In genomic region chr7:20240080-20240926, GRCh38 we compare ENCODE assay signal across 10 cellular contexts. TPM values are rescaled to one million over a fixed set of nuclear protein-coding genes. Genes with fewer than 3 reads are reported as not detected.
DNase-seq lines count a peak whose midpoint lies in the region; ATAC-seq and TF ChIP-seq lines count a peak whose summit lies in the region.
"Had no signal": no experiment of that assay in that cellular context is flagged by ENCODE, and none has a peak within 500 bp of the region (broad histone marks: within the 10 kb centered on the region; RNA-seq: fewer than 3 reads in every experiment).

No MANE protein-coding gene starts in this region.

- peak overlapping the region; percentile 67 for H3K9ac ChIP-seq in OCI-LY3 (ENCODE audit: low read length)

- intact Hi-C loops in Right ventricle myocardium superior (cut with DNase I), result no loop called here

- peaks cover 79% of the 10 kb centered on the region for H3K4me1 ChIP-seq in OCI-LY3 (ENCODE audit: low read length)

- peaks cover 0 to 1% of the 10 kb centered on the region in 2 donors for H3K9me3 Mint-ChIP-seq in activated T-cell treated with anti-CD3 and anti-CD28 coated beads, Interleukin-2, amount 50 U/mL, for 72 hours
- H3K9me3 Mint-ChIP-seq in T-cell, result no peaks in the 10 kb centered on the region

- peaks cover 3% of the 10 kb centered on the region; the same call in 1 of the 2 replicates for H3K27me3 ChIP-seq in OCI-LY3 (ENCODE audit: low read depth, low read length)

- peaks cover 21% of the 10 kb centered on the region for H3K4me1 Mint-ChIP-seq in activated T-cell treated with anti-CD3 and anti-CD28 coated beads, Interleukin-2, amount 50 U/mL, for 72 hours (ENCODE audit: low read depth)
- peaks cover 0 to 3% (median 0%) of the 10 kb centered on the region in 3 donors for H3K4me1 Mint-ChIP-seq in T-cell

- H3K36me3 Mint-ChIP-seq in activated T-cell treated with anti-CD3 and anti-CD28 coated beads, Interleukin-2, amount 50 U/mL, for 72 hours (ENCODE audit: insufficient read depth in 2 of 2), result no peaks in the 10 kb centered on the region
- H3K36me3 Mint-ChIP-seq in T-cell, result no peaks in the 10 kb centered on the region

- H2AFZ ChIP-seq in OCI-LY3 (ENCODE audit: low read depth, low read length), result no peak overlapping the region

- peak overlapping the region; percentile 72 for H3K4me3 ChIP-seq in OCI-LY3 (ENCODE audit: low read length)

- no peaks in the 10 kb centered on the region for H4K20me1 ChIP-seq in OCI-LY3 (ENCODE audit: insufficient read depth, low read length)

- DNase-seq in activated T-cell treated with anti-CD3 and anti-CD28 coated beads, Interleukin-2, amount 50 U/mL, for 72 hours, result no peak
- DNase-seq in activated T-cell treated with anti-CD3 and anti-CD28 coated beads, Interleukin-2, amount 50 U/mL, for 1 hour, result no peak
- DNase-seq in Right ventricle myocardium superior, result no peak
- no peak for DNase-seq in T-helper 1 cell
- DNase-seq in T-cell, result no peak
- no peak for DNase-seq in epidermal melanocyte (ENCODE audit: insufficient read length, low spot score)
- DNase-seq: amygdala, glutamatergic neuron had no signal

- no peaks in the 10 kb centered on the region for H3K79me2 ChIP-seq in OCI-LY3 (ENCODE audit: low read length)

- no peaks in the 10 kb centered on the region for H3K36me3 ChIP-seq in OCI-LY3 (replicated peaks; ENCODE audit: low read depth, low read length)

- ATAC-seq in activated T-cell treated with anti-CD3 and anti-CD28 coated beads, Interleukin-2, amount 50 U/mL, for 72 hours (replicated peaks in 1 of 2), result peak in 1 of 2 donors; percentile 39
- ATAC-seq in HG02840 (IDR thresholded peaks at IDR 0.05; ENCODE audit: low FRiP score, unreplicated experiment) (peak; percentile 49), Right ventricle myocardium superior (ENCODE audit: poor library complexity) (no peak), T-cell (replicated peaks in 1 of 4) (no peak)

- no peak for TF ChIP-seq CTCF in OCI-LY3 (IDR thresholded peaks at IDR 0.05; ENCODE audit: low read depth, low read length)

- CTCF ChIA-PET in T-cell (lab: Charles Lee), result no interaction called here

- peaks cover 35% of the 10 kb centered on the region for H3K27me3 Mint-ChIP-seq in activated T-cell treated with anti-CD3 and anti-CD28 coated beads, Interleukin-2, amount 50 U/mL, for 72 hours (ENCODE audit: low read depth)
- peaks cover 0 to 4% of the 10 kb centered on the region in 2 donors for H3K27me3 Mint-ChIP-seq in T-cell

- peak overlapping the region; percentile 93 for H3K27ac ChIP-seq in OCI-LY3 (ENCODE audit: low read length)

- peak overlapping the region in 1 of 2 donors; percentile 37 for H3K4me3 Mint-ChIP-seq in activated T-cell treated with anti-CD3 and anti-CD28 coated beads, Interleukin-2, amount 50 U/mL, for 72 hours
- no peak overlapping the region for H3K4me3 Mint-ChIP-seq in T-cell

- POLR2A ChIA-PET in T-cell (lab: Charles Lee), result interaction anchor here in 1 of 2 donors (0.6 kb wide), 1 partner anchor 1857 kb away, joined by 5 read pairs; no protein-coding TSS in a partner anchor

- H3K27ac Mint-ChIP-seq in activated T-cell treated with anti-CD3 and anti-CD28 coated beads, Interleukin-2, amount 50 U/mL, for 72 hours, result peak overlapping the region; percentile 4
- no peak overlapping the region for H3K27ac Mint-ChIP-seq in T-cell

- no peaks in the 10 kb centered on the region for H3K9me3 ChIP-seq in OCI-LY3 (ENCODE audit: insufficient read depth, low read length)

- peak overlapping the region; percentile 88 for H3K4me2 ChIP-seq in OCI-LY3 (ENCODE audit: low read length)

RNA-seq across cellular contexts. Expression of gene MACC1, which starts 23.1 kb away (rescaled TPM):
- under 1 TPM; 0.12 to 0.22 TPM for total RNA-seq in activated T-cell treated with anti-CD3 and anti-CD28 coated beads, Interleukin-2, amount 50 U/mL, for 72 hours
- total RNA-seq in Right ventricle myocardium superior (0.19 TPM), T-cell (under 1 TPM; 0.19 to 0.50 (median 0.39) TPM)
